11 cellular contexts compared by ENCODE assay signal in the genomic region with DNA sequence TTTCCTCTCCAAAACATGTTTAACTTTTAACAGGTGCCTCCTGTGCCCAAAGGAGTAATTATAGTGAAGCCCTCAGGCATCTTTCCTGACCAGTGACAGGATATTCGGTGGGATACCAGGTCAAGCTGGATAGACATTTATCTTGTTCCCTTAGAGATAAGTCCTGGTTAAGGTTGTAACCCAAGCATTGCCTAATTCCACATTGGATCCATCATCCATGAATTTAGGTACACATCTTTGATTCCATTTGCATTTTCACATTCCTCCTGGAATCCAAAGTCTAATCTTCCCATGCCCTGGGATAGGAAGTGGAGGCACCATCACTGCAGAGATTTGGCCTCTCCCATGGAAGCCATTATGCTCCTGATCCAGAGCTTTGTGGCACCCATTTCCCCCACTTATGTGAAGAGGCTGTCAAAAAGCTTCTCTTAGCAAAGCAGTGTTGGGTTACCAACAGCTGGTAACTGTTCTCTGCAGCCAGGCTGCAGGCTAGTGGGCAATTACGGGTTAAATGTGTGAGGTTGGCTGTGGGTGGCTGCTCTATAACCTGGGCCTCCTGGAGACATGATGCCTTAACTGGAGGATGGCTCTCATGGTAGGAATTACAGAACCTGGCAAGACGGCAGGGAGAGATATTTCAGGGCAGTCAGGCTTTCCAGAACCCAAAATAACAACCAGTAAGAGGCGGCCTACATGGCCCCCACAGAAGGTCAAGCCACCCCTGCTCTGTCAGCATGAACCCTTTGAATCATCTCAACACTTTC.
"Had no signal": no experiment of that assay in that cellular context is flagged by ENCODE, and none has a peak within 500 bp of the region (broad histone marks: within the 10 kb centered on the region; RNA-seq: fewer than 3 reads in every experiment).

No MANE protein-coding gene starts in this region.

- H3K9me3 ChIP-seq: pancreas had no signal

- H3K4me3 ChIP-seq: pancreas, tibial nerve had no signal

- H3K36me3 ChIP-seq: pancreas, tibial nerve had no signal

- H3K27me3 ChIP-seq: pancreas, tibial nerve had no signal

- ATAC-seq: effector memory CD8-positive, alpha-beta T cell; left colon; stimulated activated naive B cell treated with anti-CD40 and anti-IgM and Interleukin-4, amounts not matched to agents 10 μg/mL and 1 μg/mL and 100 μg/mL, for 72 hours; T-helper 17 cell had no signal

- DNase-seq: activated B cell treated with CpG ODN at 0.5 μM for 24 hours; activated CD4-positive, alpha-beta T cell treated with anti-CD3 and anti-CD28 coated beads, Interleukin-2, amount 10 ng/mL, durations not matched to agents 24 days and 14 days; activated naive CD4-positive, alpha-beta T cell treated with anti-CD3 and anti-CD28 coated beads for 36 hours; effector memory CD8-positive, alpha-beta T cell; erythroblast; immature natural killer cell; left colon; stimulated activated naive B cell treated with anti-CD40 and anti-IgM and Interleukin-4, amounts not matched to agents 10 μg/mL and 1 μg/mL and 100 μg/mL, for 72 hours; T-helper 17 cell had no signal

- H3K4me1 ChIP-seq: pancreas, tibial nerve had no signal

- H3K27ac ChIP-seq: pancreas, tibial nerve had no signal
